ENCODE assay signal across 8 cellular contexts in the genomic region with DNA sequence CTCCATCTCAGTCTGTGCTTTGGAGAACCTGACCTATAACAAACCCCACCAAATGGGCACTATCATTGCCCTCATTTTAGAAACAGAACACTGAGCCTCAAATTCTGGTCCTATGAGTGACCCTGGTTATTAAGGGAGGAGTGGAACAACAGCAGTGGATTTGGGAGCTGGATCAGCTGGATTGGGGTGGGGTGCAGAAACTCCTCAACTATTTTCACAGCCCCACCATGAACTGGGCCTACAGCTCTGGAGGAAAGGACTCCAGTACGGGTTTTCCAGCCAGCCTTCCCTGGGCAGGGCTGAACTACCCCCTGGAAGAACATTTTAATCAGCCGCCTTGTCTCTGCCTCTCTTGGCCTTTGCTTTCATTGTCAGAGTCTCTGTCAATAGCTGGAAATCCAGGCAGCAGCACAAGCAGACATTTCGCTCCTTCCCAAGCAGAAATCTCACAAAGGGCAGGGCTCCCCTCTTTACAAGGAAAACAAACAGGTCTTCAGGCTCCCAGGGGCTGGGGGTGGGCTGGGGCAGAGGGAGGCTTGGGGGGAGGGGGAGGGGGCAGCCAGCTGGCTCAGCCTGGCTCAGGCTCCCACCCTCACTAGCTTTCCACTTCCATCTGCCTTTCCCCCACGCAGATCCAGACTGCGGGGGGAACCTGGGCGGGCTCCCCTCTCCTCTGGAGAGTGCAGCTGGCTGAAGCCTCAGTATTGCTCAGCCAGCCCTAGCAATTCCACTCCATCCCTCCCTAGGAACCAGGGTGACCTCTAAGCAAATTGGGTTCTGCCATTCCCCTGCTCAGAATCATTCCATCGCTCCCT. TPM values are rescaled to one million over a fixed set of nuclear protein-coding genes. Genes with fewer than 3 reads are reported as not detected.
DNase-seq lines count a peak whose midpoint lies in the region; ATAC-seq and TF ChIP-seq lines count a peak whose summit lies in the region.

No MANE protein-coding gene starts in this region.

- no peaks in the 10 kb centered on the region for H3K9me3 ChIP-seq in adipocyte (ENCODE audit: control insufficient read depth, low read length)

- H3K27me3 ChIP-seq in adipocyte (replicated peaks; ENCODE audit: control insufficient read depth, insufficient read depth, low read length), result peaks cover 12% of the 10 kb centered on the region

- DNase-seq in DMS79 treated with DMSO at 0.1 percent for 48 hours (lab: John Stamatoyannopoulos, UW), result peak; percentile 73
- DNase-seq in NCI-H2029 treated with DMSO at 0.1 percent for 48 hours (lab: John Stamatoyannopoulos, UW), result peak; percentile 64
- peak; percentile 61 for DNase-seq in adipocyte (ENCODE audit: low read depth)
- peak; percentile 69 for DNase-seq in left ventricle myocardium superior
- DNase-seq in retinal pigment epithelial cell (ENCODE audit: low read depth), result peak; percentile 66
- DNase-seq in activated CD4-positive, alpha-beta T cell treated with anti-CD3 and anti-CD28 coated beads for 4 hours, result no peak
- DNase-seq in GM19238 (ENCODE audit: insufficient read length, low spot score), result no peak

- H3K9ac ChIP-seq in adipocyte (ENCODE audit: low read length), result peak overlapping the region; percentile 45

- ATAC-seq in left ventricle myocardium superior (peak; percentile 95), HG03175 (IDR thresholded peaks at IDR 0.05; ENCODE audit: unreplicated experiment) (no peak)

- TF ChIP-seq CTCF in retinal pigment epithelial cell (conservative IDR thresholded peaks at IDR 0.05; ENCODE audit: low read depth, low read length), result no peak

- peak overlapping the region; percentile 44 for H3K4me3 ChIP-seq in adipocyte (ENCODE audit: low read length)
- H3K4me3 ChIP-seq in retinal pigment epithelial cell (ENCODE audit: low read length), result peak overlapping the region; percentile 21

- peaks cover 6% of the 10 kb centered on the region for H3K4me1 ChIP-seq in adipocyte (ENCODE audit: control insufficient read depth, insufficient read depth, low read length)

- H3K36me3 ChIP-seq in adipocyte (ENCODE audit: control insufficient read depth, insufficient read depth, low read length, severe bottlenecking), result no peaks in the 10 kb centered on the region

- intact Hi-C loops in left ventricle myocardium superior (cut with micrococcal nuclease), result no loop called here

RNA-seq across cellular contexts. Expression of gene TLE3, which starts 13.7 kb away (rescaled TPM):
- total RNA-seq in left ventricle myocardium superior, result 12.8 TPM

Comparison
In these comparisons a context has a peak if more than half of its experiments do, and no peak if none do; other contexts are left out.
1. DNase-seq: peak in DMS79 treated with DMSO at 0.1 percent for 48 hours (single experiment), NCI-H2029 treated with DMSO at 0.1 percent for 48 hours (single experiment), adipocyte (single experiment), left ventricle myocardium superior (single experiment) and retinal pigment epithelial cell (single experiment); none in activated CD4-positive, alpha-beta T cell treated with anti-CD3 and anti-CD28 coated beads for 4 hours (0 of 2) and GM19238 (single experiment).